Comparison of ENCODE assay signal across 33 cellular contexts in the genomic region with DNA sequence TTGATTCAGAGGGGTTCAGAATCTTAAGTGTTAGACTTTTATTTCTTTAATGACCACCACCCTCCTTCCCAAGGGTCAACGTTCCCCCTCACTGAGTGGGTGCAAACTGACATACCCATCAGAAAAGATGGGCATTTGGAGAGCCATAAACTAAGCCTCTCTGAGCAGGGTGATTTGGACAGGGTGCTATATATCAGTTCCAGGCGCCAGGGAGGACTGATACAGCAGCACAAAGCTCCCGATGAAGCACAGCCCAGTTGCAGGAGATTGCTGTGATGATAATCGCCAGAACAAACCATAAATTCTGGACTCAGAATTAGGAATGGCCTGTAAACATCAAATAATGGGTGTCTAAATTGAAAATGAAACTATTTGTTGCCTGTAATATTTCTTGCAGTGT.
DNase-seq lines count a peak whose midpoint lies in the region; ATAC-seq, FAIRE-seq and TF ChIP-seq lines count a peak whose summit lies in the region.
"Had no signal": no experiment of that assay in that cellular context is flagged by ENCODE, and none has a peak within 500 bp of the region (broad histone marks: within the 10 kb centered on the region; RNA-seq: fewer than 3 reads in every experiment).

No MANE protein-coding gene starts in this region.

- CTCF ChIA-PET in SK-N-SH (lab: Yijun Ruan, JAX) = no interaction called here

- H3K79me2 ChIP-seq in GM23338 (replicated peaks; ENCODE audit: insufficient read depth) (no peaks in the 10 kb centered on the region), SK-N-SH (ENCODE audit: insufficient read depth) (no peaks in the 10 kb centered on the region)
- H3K79me2 ChIP-seq: hepatocyte had no signal

- no peak overlapping the region for H3K4me2 ChIP-seq in GM23338
- peak overlapping the region; percentile 39; the same call in 1 of the 2 replicates for H3K4me2 ChIP-seq in SK-N-SH
- H3K4me2 ChIP-seq: BLaER1, hepatocyte had no signal

- no peaks in the 10 kb centered on the region for H3K36me3 Mint-ChIP-seq in GM23338 (ENCODE audit: low read depth)
- H3K36me3 Mint-ChIP-seq: natural killer cell had no signal

- peaks cover 5% of the 10 kb centered on the region for H3K4me1 Mint-ChIP-seq in GM23338
- H3K4me1 Mint-ChIP-seq: activated naive CD8-positive, alpha-beta T cell treated with anti-CD3 and anti-CD28 coated beads, Interleukin-2, amount 50 U/mL, for 24 hours; natural killer cell had no signal

- peaks cover 2% of the 10 kb centered on the region for H3K27me3 Mint-ChIP-seq in GM23338 (ENCODE audit: insufficient read depth, low read depth, poor library complexity)
- H3K27me3 Mint-ChIP-seq: activated naive CD8-positive, alpha-beta T cell treated with anti-CD3 and anti-CD28 coated beads, Interleukin-2, amount 50 U/mL, for 24 hours had no signal

- H2AFZ ChIP-seq in GM23338 (peak overlapping the region; percentile 64), SK-N-SH (ENCODE audit: low read depth) (no peak overlapping the region)
- H2AFZ ChIP-seq: hepatocyte had no signal

- 6% methylated on average over 4 of the region's 4 CpGs for WGBS in SK-N-SH (ENCODE audit: low lambda C conversion rate)
- WGBS in small intestine, 3 donors = 11 to 34% (median 25%) methylated on average over 4 of the region's 4 CpGs

- H3K9me3 ChIP-seq in SK-N-SH = no peaks in the 10 kb centered on the region
- H3K9me3 ChIP-seq in small intestine (ENCODE audit: control insufficient read depth, low read depth) = no peaks in the 10 kb centered on the region
- H3K9me3 ChIP-seq: BLaER1, gastrocnemius medialis, lower lobe of right lung, suprapubic skin had no signal

- DNase-seq in GM23338 (ENCODE audit: low spot score) = no peak
- DNase-seq in SK-N-SH = no peak
- DNase-seq in left kidney (ENCODE audit: low read depth, low spot score) = peak; percentile 9
- DNase-seq in small intestine = peak; percentile 6
- no peak for DNase-seq in posterior vena cava (ENCODE audit: low spot score)
- no peak for DNase-seq in NCI-H146 (lab: John Stamatoyannopoulos, UW)
- DNase-seq: activated CD4-positive, alpha-beta T cell treated with anti-CD3 and anti-CD28 coated beads, Interleukin-2, amount 50 U/mL, for 48 hours; activated CD4-positive, CD25-positive, alpha-beta regulatory T cell treated with anti-CD3 and anti-CD28 coated beads, Interleukin-2, amount 50 U/mL, for 72 hours; activated naive CD8-positive, alpha-beta T cell treated with anti-CD3 and anti-CD28 coated beads, Interleukin-2, amount 50 U/mL, for 24 hours; activated T-cell treated with anti-CD3 and anti-CD28 coated beads, Interleukin-2, amount 50 U/mL, for 72 hours; central memory CD4-positive, alpha-beta T cell; DMS153; endodermal cell; gastrocnemius medialis; kidney glomerular epithelial cell; lower lobe of right lung; natural killer cell; NCI-H1436 treated with DMSO at 0.1 percent for 48 hours; NCI-H446; NCI-H82; stimulated activated CD4-positive, alpha-beta T cell treated with anti-CD3 and anti-CD28 coated beads, Interleukin-1b, Interleukin-23, amount 100 ng/mL, for 48 hours; stimulated activated naive CD4-positive, alpha-beta T cell treated with Interleukin-2 at 50 U/mL for 16 hours had no signal

- no peaks in the 10 kb centered on the region for H3K27me3 ChIP-seq in GM23338 (ENCODE audit: insufficient read depth)
- H3K27me3 ChIP-seq in SK-N-SH (ENCODE audit: insufficient read depth) = no peaks in the 10 kb centered on the region
- no peaks in the 10 kb centered on the region for H3K27me3 ChIP-seq in small intestine (ENCODE audit: control insufficient read depth in 2 of 2, insufficient read depth in 2 of 2, low read length in 2 of 2)
- H3K27me3 ChIP-seq: BLaER1, gastrocnemius medialis, hepatocyte, suprapubic skin had no signal

- intact Hi-C loops in posterior vena cava (cut with DNase I) = no loop called here

- POLR2A ChIA-PET in SK-N-SH (lab: Yijun Ruan, JAX) = no interaction called here

- H3K9ac ChIP-seq in SK-N-SH = no peak overlapping the region
- H3K9ac ChIP-seq: BLaER1 had no signal

- H3K4me3 ChIP-seq in GM23338 (no peak overlapping the region), SK-N-SH (ENCODE audit: low read depth in 2 of 2, low read length in 1 of 2) (no peak overlapping the region), small intestine (ENCODE audit: low read depth in 1 of 2, low read length in 2 of 2) (no peak overlapping the region)
- H3K4me3 ChIP-seq: BLaER1, gastrocnemius medialis, hepatocyte, lower lobe of right lung, SK-N-MC, suprapubic skin had no signal

- TF ChIP-seq EP300 in SK-N-SH (IDR thresholded peaks at IDR 0.05; ENCODE audit: borderline replicate concordance in 1 of 2, low read depth in 1 of 2, low read length in 1 of 2) = no peak

- no peak for TF ChIP-seq RAD21 in SK-N-SH (IDR thresholded peaks at IDR 0.05; ENCODE audit: low read length)

- TF ChIP-seq CTCF in GM23338 (conservative IDR thresholded peaks at IDR 0.05; ENCODE audit: low read depth in 2 of 2) (no peak), SK-N-SH (IDR thresholded peaks at IDR 0.05) (no peak)

- H4K20me1 ChIP-seq in GM23338 (replicated peaks; ENCODE audit: insufficient read depth) (no peaks in the 10 kb centered on the region), SK-N-SH (ENCODE audit: insufficient read depth) (no peaks in the 10 kb centered on the region)
- H4K20me1 ChIP-seq: BLaER1 had no signal

- no peaks in the 10 kb centered on the region for H3K9me2 ChIP-seq in GM23338 (ENCODE audit: insufficient read depth)
- no peaks in the 10 kb centered on the region for H3K9me2 ChIP-seq in SK-N-SH

- H3K4me1 ChIP-seq in GM23338 (ENCODE audit: insufficient read depth) (no peaks in the 10 kb centered on the region), SK-N-SH (ENCODE audit: control insufficient read depth in 1 of 2, insufficient read depth in 2 of 2, low read depth in 1 of 2, low read length in 1 of 2) (no peaks in the 10 kb centered on the region), small intestine (ENCODE audit: control insufficient read depth in 2 of 2, insufficient read depth in 1 of 2, low read depth in 1 of 2, low read length in 1 of 2) (peaks cover 0 to 2% of the 10 kb centered on the region in 2 donors)
- H3K4me1 ChIP-seq: BLaER1, lower lobe of right lung, suprapubic skin had no signal

- ATAC-seq in GM23338 = no peak
- ATAC-seq in GM19467 (IDR thresholded peaks at IDR 0.05; ENCODE audit: unreplicated experiment) = no peak
- ATAC-seq: activated naive CD8-positive, alpha-beta T cell treated with anti-CD3 and anti-CD28 coated beads, Interleukin-2, amount 50 U/mL, for 24 hours; activated T-cell treated with anti-CD3 and anti-CD28 coated beads, Interleukin-2, amount 50 U/mL, for 72 hours; esophagus mucosa; gastrocnemius medialis; HCT116; lower lobe of right lung; natural killer cell had no signal

- H3K9me3 Mint-ChIP-seq in GM23338 = no peaks in the 10 kb centered on the region
- H3K9me3 Mint-ChIP-seq: endodermal cell; T-helper 1 cell treated with Interleukin-12 subunit alpha and Interleukin-12 subunit beta and Interleukin-4 antibody, amounts not matched to agents 30 μg/mL and 1 μg/mL, for 36 hours had no signal

- H3K27ac Mint-ChIP-seq in GM23338 = no peak overlapping the region
- H3K27ac Mint-ChIP-seq: activated naive CD8-positive, alpha-beta T cell treated with anti-CD3 and anti-CD28 coated beads, Interleukin-2, amount 50 U/mL, for 24 hours; activated T-cell treated with anti-CD3 and anti-CD28 coated beads, Interleukin-2, amount 50 U/mL, for 72 hours; endodermal cell; natural killer cell; T-helper 1 cell treated with Interleukin-12 subunit alpha and Interleukin-12 subunit beta and Interleukin-4 antibody, amounts not matched to agents 30 μg/mL and 1 μg/mL, for 36 hours had no signal

- FAIRE-seq in small intestine (lab: Jason Lieb, UNC) = no peak
- FAIRE-seq: GM12892, TTC549, urothelium cell line had no signal

- no peaks in the 10 kb centered on the region for H3F3A ChIP-seq in GM23338 (replicated peaks; ENCODE audit: low read depth)
- no peaks in the 10 kb centered on the region for H3F3A ChIP-seq in SK-N-SH (replicated peaks; ENCODE audit: insufficient read depth)

- H3K4me3 Mint-ChIP-seq in GM23338 = no peak overlapping the region
- H3K4me3 Mint-ChIP-seq: activated naive CD8-positive, alpha-beta T cell treated with anti-CD3 and anti-CD28 coated beads, Interleukin-2, amount 50 U/mL, for 24 hours; activated T-cell treated with anti-CD3 and anti-CD28 coated beads, Interleukin-2, amount 50 U/mL, for 72 hours; endodermal cell; natural killer cell; T-helper 1 cell treated with Interleukin-12 subunit alpha and Interleukin-12 subunit beta and Interleukin-4 antibody, amounts not matched to agents 30 μg/mL and 1 μg/mL, for 36 hours had no signal

- H3K36me3 ChIP-seq in GM23338 (ENCODE audit: insufficient read depth) (no peaks in the 10 kb centered on the region), SK-N-SH (replicated peaks in 1 of 2; ENCODE audit: control insufficient read depth in 1 of 2, insufficient read depth in 2 of 2, low read length in 1 of 2) (no peaks in the 10 kb centered on the region), small intestine (ENCODE audit: control insufficient read depth in 2 of 2, insufficient read depth in 2 of 2, low read length in 2 of 2) (no peaks in the 10 kb centered on the region)
- H3K36me3 ChIP-seq: BLaER1, gastrocnemius medialis, lower lobe of right lung, suprapubic skin had no signal

- no peak overlapping the region for H3K27ac ChIP-seq in GM23338 (ENCODE audit: low read depth)
- no peak overlapping the region for H3K27ac ChIP-seq in SK-N-SH (ENCODE audit: low read depth in 2 of 2, low read length in 1 of 2)
- H3K27ac ChIP-seq in small intestine (ENCODE audit: low read depth in 1 of 2, low read length in 1 of 2) = no peak overlapping the region
- H3K27ac ChIP-seq: BLaER1, gastrocnemius medialis, hepatocyte, lower lobe of right lung, SK-N-MC, suprapubic skin had no signal

TF ChIP-seq in GM23338, 12 proteins besides CTCF, POLR2A, EP300 and RAD21 (continues in another document):
- no peak for TF ChIP-seq NANOG (IDR thresholded peaks at IDR 0.05; ENCODE audit: borderline replicate concordance)
- no peak for TF ChIP-seq ZNF331 (CRISPR knock-in tag; IDR thresholded peaks at IDR 0.05; ENCODE audit: low read depth)

TF ChIP-seq in SK-N-SH, 30 proteins besides CTCF, POLR2A, EP300 and RAD21:
- TF ChIP-seq SIN3A (IDR thresholded peaks at IDR 0.05; ENCODE audit: borderline replicate concordance, low read depth, low read length) = no peak
- TF ChIP-seq, protein P1, sequence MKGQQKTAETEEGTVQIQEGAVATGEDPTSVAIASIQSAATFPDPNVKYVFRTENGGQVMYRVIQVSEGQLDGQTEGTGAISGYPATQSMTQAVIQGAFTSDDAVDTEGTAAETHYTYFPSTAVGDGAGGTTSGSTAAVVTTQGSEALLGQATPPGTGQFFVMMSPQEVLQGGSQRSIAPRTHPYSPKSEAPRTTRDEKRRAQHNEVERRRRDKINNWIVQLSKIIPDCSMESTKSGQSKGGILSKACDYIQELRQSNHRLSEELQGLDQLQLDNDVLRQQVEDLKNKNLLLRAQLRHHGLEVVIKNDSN (IDR thresholded peaks at IDR 0.05; ENCODE audit: borderline replicate concordance, low read depth) = no peak
TF ChIP-seq in SK-N-SH: peak in this region for 0.

Comparison
In these comparisons a context has a peak if more than half of its experiments do, and no peak if none do; other contexts are left out.
1. DNase-seq: peak in left kidney (single experiment) and small intestine (single experiment); none in GM23338 (single experiment), SK-N-SH (single experiment), posterior vena cava (single experiment) and NCI-H146 (single experiment).